ENCODE assay signal across 8 cellular contexts in the genomic region with DNA sequence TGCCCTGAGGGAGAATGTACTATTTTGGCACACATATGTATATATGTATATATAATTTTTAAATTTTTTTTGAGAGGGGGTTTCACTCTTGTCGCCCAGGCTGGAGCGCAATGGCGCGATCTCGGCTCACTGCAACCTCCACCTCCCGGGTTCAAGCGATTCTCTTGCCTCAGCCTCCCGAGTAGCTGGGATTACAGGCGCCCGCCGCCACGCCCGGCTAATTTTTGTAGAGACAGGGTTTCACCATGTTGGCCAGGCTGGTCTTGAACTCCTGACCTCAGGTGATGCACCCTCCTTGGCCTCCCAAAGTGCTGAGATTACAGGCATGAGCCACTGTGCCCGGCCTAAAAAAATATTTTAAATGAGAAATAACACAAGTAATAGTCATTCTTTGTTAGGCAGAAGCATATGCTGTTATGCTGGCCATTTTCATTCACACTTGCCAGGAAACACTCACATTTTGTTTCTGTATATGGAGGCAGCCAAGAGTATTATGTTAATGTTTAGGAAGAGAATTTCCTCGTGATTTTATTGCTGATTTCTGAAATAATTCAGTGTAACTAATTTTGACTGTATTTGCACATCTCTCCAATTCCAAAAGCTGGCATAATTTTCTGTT. TPM values are rescaled to one million over a fixed set of nuclear protein-coding genes. Genes with fewer than 3 reads are reported as not detected.
DNase-seq lines count a peak whose midpoint lies in the region; ATAC-seq and TF ChIP-seq lines count a peak whose summit lies in the region.
"Not testable (repeated sequence)": the region's sequence is repeated elsewhere in the genome, so short reads cannot be mapped to it uniquely, and the experiment has no call there.

No MANE protein-coding gene starts in this region.

- H3K27me3 ChIP-seq in CD4-positive, alpha-beta T cell (ENCODE audit: control insufficient read depth, insufficient read depth, low read length); IMR-90 (ENCODE audit: control insufficient read depth, insufficient read depth, low read length); layer of hippocampus (ENCODE audit: control insufficient read depth, insufficient read depth, low read length); neuron (ENCODE audit: insufficient read depth, low read length); subcutaneous abdominal adipose tissue (ENCODE audit: control insufficient read depth in 5 of 5, insufficient read depth in 4 of 5, low read length in 5 of 5): not testable (repeated sequence)

- H3K56ac ChIP-seq in IMR-90 (ENCODE audit: extremely low read depth, insufficient read depth, low read length), result not testable (repeated sequence)

- peak overlapping the region; percentile 96 for H3K4me2 ChIP-seq in IMR-90 (ENCODE audit: low read depth, low read length)

- not testable (repeated sequence) for H2AK9ac ChIP-seq in IMR-90 (replicated peaks; ENCODE audit: low read depth, low read length, poor library complexity)

- peak overlapping the region; percentile 69 for H3K27ac Mint-ChIP-seq in CD4-positive, alpha-beta T cell

- H2BK20ac ChIP-seq in IMR-90 (ENCODE audit: low read depth, low read length), result not testable (repeated sequence)

- not testable (repeated sequence) for TF ChIP-seq RAD21 in IMR-90 (IDR thresholded peaks at IDR 0.05; ENCODE audit: low read length)

- H3K4ac ChIP-seq in IMR-90 (ENCODE audit: low read depth, low read length), result not testable (repeated sequence)

- H3K27ac ChIP-seq in CD4-positive, alpha-beta T cell (ENCODE audit: low read depth, low read length), result not testable (repeated sequence)
- H3K27ac ChIP-seq in IMR-90 (ENCODE audit: insufficient read depth, low read length), result peak overlapping the region; percentile 72; the same call in 1 of the 2 replicates
- H3K27ac ChIP-seq in layer of hippocampus (ENCODE audit: low read depth, low read length), result peak overlapping the region; percentile 38
- peak overlapping the region; percentile 99 for H3K27ac ChIP-seq in subcutaneous abdominal adipose tissue (ENCODE audit: low read depth, low read length)

- H3K4me3 ChIP-seq in IMR-90 (ENCODE audit: insufficient read depth, low read depth, low read length), result peak overlapping the region; percentile 77
- H3K4me3 ChIP-seq in WI38 (ENCODE audit: low read depth, low read length), result peak overlapping the region; percentile 74; the same call in 1 of the 2 replicates
- H3K4me3 ChIP-seq in epithelial cell of proximal tubule (ENCODE audit: low read depth, low read length), result peak overlapping the region; percentile 89
- H3K4me3 ChIP-seq in neuron (ENCODE audit: low read length), result peak overlapping the region; percentile 72
- H3K4me3 ChIP-seq in subcutaneous abdominal adipose tissue (ENCODE audit: low read depth in 1 of 5, low read length in 5 of 5), result peak overlapping the region; percentile 79 to 95 (median 92)

- not testable (repeated sequence) for H3K9me1 ChIP-seq in IMR-90 (ENCODE audit: insufficient read depth, low read length)

- H3K36me3 ChIP-seq in IMR-90 (ENCODE audit: control insufficient read depth, insufficient read depth, low read length); neuron (ENCODE audit: insufficient read depth, low read length): not testable (repeated sequence)
- peaks cover 13 to 30% (median 16%) of the 10 kb centered on the region in 5 donors for H3K36me3 ChIP-seq in subcutaneous abdominal adipose tissue (ENCODE audit: control insufficient read depth in 5 of 5, insufficient read depth in 5 of 5, low read length in 5 of 5)

- not testable (repeated sequence) for H4K5ac ChIP-seq in IMR-90 (ENCODE audit: low read depth, low read length)

- not testable (repeated sequence) for H3K27me3 Mint-ChIP-seq in CD4-positive, alpha-beta T cell

- TF ChIP-seq POLR2A in IMR-90 (IDR thresholded peaks at IDR 0.05; ENCODE audit: low read depth, low read length), result not testable (repeated sequence)

- CTCF ChIA-PET in CD4-positive, alpha-beta T cell (lab: Charles Lee), result not testable (repeated sequence)
- CTCF ChIA-PET in IMR-90 (lab: Yijun Ruan, JAX), result interaction anchor here (0.6 kb wide), 1 partner anchor 49 kb away, joined by 3 read pairs; no protein-coding TSS in a partner anchor

- not testable (repeated sequence) for TF ChIP-seq CTCF in CD4-positive, alpha-beta T cell (IDR thresholded peaks at IDR 0.05); IMR-90 (conservative IDR thresholded peaks at IDR 0.05; ENCODE audit: low read depth, low read length); WI38 (IDR thresholded peaks at IDR 0.05; ENCODE audit: low read depth, low read length); epithelial cell of proximal tubule (conservative IDR thresholded peaks at IDR 0.05; ENCODE audit: low read depth, low read length)

- H2BK5ac ChIP-seq in IMR-90 (ENCODE audit: low read depth, low read length, poor library complexity, severe bottlenecking), result peak overlapping the region; percentile 35

- intact Hi-C loops in CD4-positive, alpha-beta T cell (cut with DNase I, micrococcal nuclease), result loop anchor here in 1 of 2 experiments (2.0 kb wide), 1 partner anchor 17 kb away; no protein-coding TSS in a partner anchor
- intact Hi-C loops in IMR-90 (cut with micrococcal nuclease), result not testable (repeated sequence)

- H3K4me3 Mint-ChIP-seq in CD4-positive, alpha-beta T cell, result peak overlapping the region; percentile 94

- BruUV-seq in IMR-90 (replicated peaks; lab: Mats Ljungman, UMichigan), result not testable (repeated sequence)

- H3K36me3 Mint-ChIP-seq in CD4-positive, alpha-beta T cell (ENCODE audit: low read depth), result not testable (repeated sequence)

- H4K91ac ChIP-seq in IMR-90 (ENCODE audit: insufficient read depth, low read depth, low read length), result not testable (repeated sequence)

- H3K4me1 ChIP-seq in IMR-90 (ENCODE audit: control insufficient read depth, insufficient read depth, low read length) (peaks cover 20% of the 10 kb centered on the region), neuron (ENCODE audit: insufficient read depth, low read length) (peaks cover 30% of the 10 kb centered on the region), subcutaneous abdominal adipose tissue (ENCODE audit: control insufficient read depth in 5 of 5, insufficient read depth in 5 of 5, low read length in 5 of 5) (peaks cover 15 to 72% (median 58%) of the 10 kb centered on the region in 5 donors)

- no CpG with 5 or more reads among the region's 15 CpGs for WGBS in IMR-90 (ENCODE audit: extremely low coverage in 2 of 2, insufficient read length in 1 of 2), 2 experiments

- POLR2A ChIA-PET in CD4-positive, alpha-beta T cell (lab: Charles Lee), result interaction anchor here (0.7 to 4.2 kb wide), 5 partner anchors 11 to 94 kb away, joined by 4 to 32 read pairs (median 7); no protein-coding TSS in a partner anchor
- POLR2A ChIA-PET in IMR-90 (lab: Charles Lee; ENCODE audit: unreplicated experiment), result interaction anchor here (0.6 kb wide), 1 partner anchor 1178 kb away, joined by 5 read pairs; no protein-coding TSS in a partner anchor

- not testable (repeated sequence) for H4K20me1 ChIP-seq in IMR-90 (ENCODE audit: insufficient read depth, low read length)

- not testable (repeated sequence) for H3K18ac ChIP-seq in IMR-90 (ENCODE audit: low read depth, low read length)

- DNase-seq in CD4-positive, alpha-beta T cell; IMR-90; epithelial cell of proximal tubule (ENCODE audit: low read depth): not testable (repeated sequence)
- DNase-seq in astrocyte of the hippocampus (ENCODE audit: low read depth, low spot score), result peak; percentile 41

- H2AK5ac ChIP-seq in IMR-90 (ENCODE audit: low read depth, low read length), result not testable (repeated sequence)

- in situ Hi-C loops in IMR-90 (cut with MboI; ENCODE audit: low sequenced_read_pairs), result not testable (repeated sequence)

- H2BK15ac ChIP-seq in IMR-90 (ENCODE audit: low read depth, low read length), result not testable (repeated sequence)

- dilution Hi-C loops in IMR-90 (cut with HindIII; ENCODE audit: low sequenced_read_pairs, unreplicated experiment), result not testable (repeated sequence)

- H2AFZ ChIP-seq in IMR-90 (replicated peaks; ENCODE audit: low read length, poor library complexity), result peak overlapping the region; percentile 74
- H2AFZ ChIP-seq in neuron (ENCODE audit: low read depth, low read length), result not testable (repeated sequence)

- ATAC-seq in CD4-positive, alpha-beta T cell (ENCODE audit: poor library complexity); IMR-90 (ENCODE audit: low read depth): not testable (repeated sequence)

- H3K9ac ChIP-seq in IMR-90 (ENCODE audit: low read depth, low read length), result peak overlapping the region; percentile 86
- H3K9ac ChIP-seq in subcutaneous abdominal adipose tissue (ENCODE audit: low read length in 5 of 5), result peak overlapping the region; percentile 57 to 99 (median 98)

- H2BK120ac ChIP-seq in IMR-90 (ENCODE audit: low read depth, low read length), result not testable (repeated sequence)

- H3K79me1 ChIP-seq in IMR-90 (ENCODE audit: low read depth in 1 of 2, low read length in 2 of 2), result peaks cover 13 to 40% of the 10 kb centered on the region in 2 experiments

- not testable (repeated sequence) for H3K9me3 Mint-ChIP-seq in CD4-positive, alpha-beta T cell

- H3K9me3 ChIP-seq in CD4-positive, alpha-beta T cell (ENCODE audit: control insufficient read depth, low read length); IMR-90 (ENCODE audit: control insufficient read depth, insufficient read depth, low read length); neuron (ENCODE audit: low read length); subcutaneous abdominal adipose tissue (ENCODE audit: control insufficient read depth in 5 of 5, low read length in 5 of 5): not testable (repeated sequence)

- peak overlapping the region; percentile 23 to 32; a peak in 2 of 4 replicates for H4K8ac ChIP-seq in IMR-90 (ENCODE audit: low read depth in 2 of 2, low read length in 2 of 2)

- peak overlapping the region; percentile 14 for H3K23ac ChIP-seq in IMR-90 (ENCODE audit: low read depth, low read length)

- H3K14ac ChIP-seq in IMR-90 (replicated peaks; ENCODE audit: low read depth, low read length), result not testable (repeated sequence)

- peaks cover 44% of the 10 kb centered on the region for H3K4me1 Mint-ChIP-seq in CD4-positive, alpha-beta T cell (ENCODE audit: low read depth)

RNA-seq across cellular contexts. Expression of a gene that starts 1.6 kb away (rescaled TPM):
- 10 to 100 TPM; 27.3 to 28.9 TPM for total RNA-seq in CD4-positive, alpha-beta T cell
- total RNA-seq in IMR-90 (2012; rRNA removed), result 1.8 and 3.9 TPM in 2 replicates
- 2.6 and 2.8 TPM in 2 replicates for polyA plus RNA-seq in IMR-90 (2012; rRNA removed)
- polyA plus RNA-seq in IMR-90 (2012; cell fraction: cytosol; rRNA removed), result 0.93 and 1.6 TPM in 2 replicates
- 2.8 and 29.4 TPM in 2 replicates for polyA plus RNA-seq in IMR-90 (2012; cell fraction: nucleus; rRNA removed; ENCODE audit: low replicate concordance)
- 4.2 and 4.8 TPM in 2 replicates for total RNA-seq in epithelial cell of proximal tubule
